23 cellular contexts compared by ENCODE assay signal in the genomic region with DNA sequence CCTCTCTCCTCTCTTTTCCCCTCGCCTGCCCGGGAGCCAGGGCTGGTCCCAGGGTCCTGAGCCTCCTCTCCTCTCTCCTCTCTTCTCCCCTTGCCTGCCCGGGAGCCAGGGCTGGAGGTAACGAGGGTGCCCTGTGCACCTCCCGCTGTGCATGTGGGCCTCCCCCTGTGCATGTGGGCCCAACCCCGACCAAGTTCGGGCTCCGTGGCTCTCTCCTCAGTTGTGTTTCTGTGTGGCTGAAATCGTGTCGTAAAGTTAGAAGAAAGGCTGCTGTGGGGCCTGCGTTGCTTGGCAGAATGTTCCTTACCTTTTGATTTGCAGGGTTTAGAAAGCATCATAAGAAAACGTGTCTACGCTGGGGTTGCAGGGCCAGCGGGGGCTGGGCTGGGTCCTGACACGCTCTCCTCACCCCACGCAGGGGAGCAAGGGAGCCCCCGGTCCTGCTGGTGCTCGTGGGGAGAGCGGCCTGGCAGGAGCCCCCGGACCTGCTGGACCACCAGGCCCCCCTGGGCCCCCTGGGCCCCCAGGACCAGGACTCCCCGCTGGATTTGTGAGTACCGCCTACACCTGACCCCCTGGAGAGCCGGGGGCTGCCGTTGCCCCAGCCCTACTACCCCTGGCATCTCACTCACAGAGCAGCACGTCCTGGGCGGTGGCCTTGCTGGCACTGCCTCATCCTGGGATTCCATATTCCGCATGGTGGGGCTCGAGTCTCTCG.
"Had no signal": no experiment of that assay in that cellular context is flagged by ENCODE, and none has a peak within 500 bp of the region (broad histone marks: within the 10 kb centered on the region; RNA-seq: fewer than 3 reads in every experiment).

No MANE protein-coding gene starts in this region.

- H3K4me3 ChIP-seq: colonic mucosa, dorsolateral prefrontal cortex, heart right ventricle, psoas muscle, sigmoid colon, skin epidermis, stomach, thoracic aorta had no signal

- ATAC-seq: esophagus mucosa; heart right ventricle; naive thymus-derived CD4-positive, alpha-beta T cell; psoas muscle had no signal

- H3K27ac Mint-ChIP-seq: type B pancreatic cell had no signal

- DNase-seq: colonic mucosa; dorsolateral prefrontal cortex; effector CD8-positive, alpha-beta T cell; hypothalamus; kidney glomerular epithelial cell; naive thymus-derived CD4-positive, alpha-beta T cell; retina; sigmoid colon; stimulated activated CD4-positive, alpha-beta T cell treated with anti-CD3 and anti-CD28 coated beads, Interleukin-2, amount 100 ng/mL, for 24 hours; stimulated activated CD4-positive, alpha-beta T cell treated with anti-CD3 and anti-CD28 coated beads, Interleukin-4, amount 100 ng/mL, for 4 hours; stimulated activated naive CD4-positive, alpha-beta T cell; stomach; substantia nigra had no signal

- H3K27me3 Mint-ChIP-seq: naive thymus-derived CD4-positive, alpha-beta T cell; type B pancreatic cell had no signal

- FAIRE-seq: endometrium, frontal cortex, islet of Langerhans, urothelium cell line had no signal

- H3K9me3 Mint-ChIP-seq: type B pancreatic cell had no signal

- H3K4me3 Mint-ChIP-seq: type B pancreatic cell had no signal

- H3K36me3 ChIP-seq: colonic mucosa had no signal

- H3K9me3 ChIP-seq: colonic mucosa, heart right ventricle, psoas muscle, sigmoid colon, stomach, thoracic aorta had no signal

- H3K4me1 ChIP-seq: colonic mucosa, psoas muscle, sigmoid colon had no signal

- H3K27ac ChIP-seq: colonic mucosa, dorsolateral prefrontal cortex, heart right ventricle, psoas muscle, sigmoid colon, skin epidermis, stomach, thoracic aorta had no signal

- H3K27me3 ChIP-seq: colonic mucosa, dorsolateral prefrontal cortex, heart right ventricle, sigmoid colon, stomach had no signal
